11 cellular contexts compared by ENCODE assay signal in genomic region chr14:56247495-56248087, GRCh38.
A peak's percentile ranks its signal among the peaks of the same experiment; 100 is the strongest.
DNase-seq lines count a peak whose midpoint lies in the region; ATAC-seq and TF ChIP-seq lines count a peak whose summit lies in the region.
"Had no signal": no experiment of that assay in that cellular context is flagged by ENCODE, and none has a peak within 500 bp of the region (broad histone marks: within the 10 kb centered on the region; RNA-seq: fewer than 3 reads in every experiment).

No MANE protein-coding gene starts in this region.

- no peaks in the 10 kb centered on the region for H3K9me3 Mint-ChIP-seq in activated CD8-positive, alpha-beta T cell treated with anti-CD3 and anti-CD28 coated beads, Interleukin-2, amount 10 ng/mL, durations not matched to agents 7 days and 5 days (ENCODE audit: insufficient read depth)
- H3K9me3 Mint-ChIP-seq: mesothelial cell of epicardium had no signal

- BruUV-seq in PC-9 (replicated peaks; lab: Mats Ljungman, UMichigan), result no TSS peak

- no peak overlapping the region for H3K27ac Mint-ChIP-seq in activated CD8-positive, alpha-beta T cell treated with anti-CD3 and anti-CD28 coated beads, Interleukin-2, amount 10 ng/mL, durations not matched to agents 7 days and 5 days
- H3K27ac Mint-ChIP-seq: mesothelial cell of epicardium had no signal

- H2BK12ac ChIP-seq in neuronal stem cell (ENCODE audit: low read length), result no peak overlapping the region

- H3K79me2 ChIP-seq in SK-N-SH (ENCODE audit: insufficient read depth) (no peaks in the 10 kb centered on the region), PC-9 (ENCODE audit: low read depth) (no peaks in the 10 kb centered on the region), smooth muscle cell (ENCODE audit: low read depth) (no peaks in the 10 kb centered on the region)

- H3K14ac ChIP-seq in neuronal stem cell (ENCODE audit: low read length), result no peak overlapping the region

- peak; percentile 28; the same call in 1 of the 2 replicates for TF ChIP-seq RAD21 in SK-N-SH (IDR thresholded peaks at IDR 0.05; ENCODE audit: low read length)

- no peaks in the 10 kb centered on the region for H3K27me3 Mint-ChIP-seq in activated CD8-positive, alpha-beta T cell treated with anti-CD3 and anti-CD28 coated beads, Interleukin-2, amount 10 ng/mL, durations not matched to agents 7 days and 5 days (ENCODE audit: low read depth)

- H3K9me3 ChIP-seq in SK-N-SH (no peaks in the 10 kb centered on the region), PC-9 (ENCODE audit: insufficient read depth, low read depth) (no peaks in the 10 kb centered on the region), smooth muscle cell (replicated peaks; ENCODE audit: low read depth) (no peaks in the 10 kb centered on the region), neuronal stem cell (replicated peaks in 1 of 2; ENCODE audit: control insufficient read depth in 2 of 2, insufficient read depth in 1 of 2, low read depth in 1 of 2, low read length in 2 of 2) (no peaks in the 10 kb centered on the region)
- H3K9me3 ChIP-seq: SJSA1 had no signal

- no peak overlapping the region for H3K4ac ChIP-seq in neuronal stem cell (ENCODE audit: low read length)

- H4K20me1 ChIP-seq in SK-N-SH (ENCODE audit: insufficient read depth) (no peaks in the 10 kb centered on the region), PC-9 (ENCODE audit: insufficient read depth) (no peaks in the 10 kb centered on the region), smooth muscle cell (ENCODE audit: low read depth) (no peaks in the 10 kb centered on the region)

- no peak overlapping the region for H3K4me3 Mint-ChIP-seq in activated CD8-positive, alpha-beta T cell treated with anti-CD3 and anti-CD28 coated beads, Interleukin-2, amount 10 ng/mL, durations not matched to agents 7 days and 5 days
- H3K4me3 Mint-ChIP-seq: mesothelial cell of epicardium had no signal

- H3K4me2 ChIP-seq in SK-N-SH (no peak overlapping the region), PC-9 (no peak overlapping the region), smooth muscle cell (no peak overlapping the region), neuronal stem cell (ENCODE audit: insufficient read depth, low read length, poor library complexity, severe bottlenecking) (no peak overlapping the region)

- H3K9ac ChIP-seq in SK-N-SH (no peak overlapping the region), smooth muscle cell (ENCODE audit: low read depth) (no peak overlapping the region), neuronal stem cell (ENCODE audit: low read depth, low read length, poor library complexity) (no peak overlapping the region)

- H3K36me3 Mint-ChIP-seq in activated CD8-positive, alpha-beta T cell treated with anti-CD3 and anti-CD28 coated beads, Interleukin-2, amount 10 ng/mL, durations not matched to agents 7 days and 5 days (ENCODE audit: low read depth), result no peaks in the 10 kb centered on the region
- H3K36me3 Mint-ChIP-seq: mesothelial cell of epicardium had no signal

- no peak overlapping the region for H3K18ac ChIP-seq in neuronal stem cell (ENCODE audit: low read length)

- H3K4me1 ChIP-seq in SK-N-SH (ENCODE audit: control insufficient read depth in 1 of 2, insufficient read depth in 2 of 2, low read depth in 1 of 2, low read length in 1 of 2) (peaks cover 0 to 4% of the 10 kb centered on the region in 2 experiments; a peak in 1 of 4 replicates), PC-9 (replicated peaks; ENCODE audit: insufficient read depth) (0 out of 2 replicates have a peak, but pooled peaks cover 7% of the 10 kb centered on the region), smooth muscle cell (ENCODE audit: low read depth) (no peaks in the 10 kb centered on the region), neuronal stem cell (ENCODE audit: control insufficient read depth in 2 of 2, insufficient read depth in 1 of 2, low read depth in 1 of 2, low read length in 2 of 2) (peaks cover 0 to 2% of the 10 kb centered on the region in 2 donors)

- H3K27me3 ChIP-seq in SK-N-SH (ENCODE audit: insufficient read depth), result peaks cover 22% of the 10 kb centered on the region; the same call in 1 of the 2 replicates
- H3K27me3 ChIP-seq in PC-9 (ENCODE audit: insufficient read depth, low read depth), result no peaks in the 10 kb centered on the region
- no peaks in the 10 kb centered on the region for H3K27me3 ChIP-seq in smooth muscle cell (ENCODE audit: low read depth)
- no peaks in the 10 kb centered on the region for H3K27me3 ChIP-seq in neuronal stem cell (ENCODE audit: control insufficient read depth in 3 of 3, insufficient read depth in 3 of 3, low read depth in 1 of 3, low read length in 3 of 3)
- H3K27me3 ChIP-seq: SJSA1 had no signal

- H3K36me3 ChIP-seq in SK-N-SH (replicated peaks in 1 of 2; ENCODE audit: control insufficient read depth in 1 of 2, insufficient read depth in 2 of 2, low read length in 1 of 2) (no peaks in the 10 kb centered on the region), PC-9 (ENCODE audit: low read depth) (no peaks in the 10 kb centered on the region), smooth muscle cell (ENCODE audit: low read depth) (no peaks in the 10 kb centered on the region), neuronal stem cell (replicated peaks in 1 of 2; ENCODE audit: control insufficient read depth in 2 of 2, insufficient read depth in 2 of 2, low read length in 2 of 2) (peaks cover 0 to 2% of the 10 kb centered on the region in 2 donors)
- H3K36me3 ChIP-seq: SJSA1 had no signal

- TF ChIP-seq EP300 in SK-N-SH (IDR thresholded peaks at IDR 0.05; ENCODE audit: borderline replicate concordance in 1 of 2, low read depth in 1 of 2, low read length in 1 of 2), result no peak

- H2BK5ac ChIP-seq in neuronal stem cell (ENCODE audit: low read length), result no peak overlapping the region

- peak; percentile 66 for TF ChIP-seq CTCF in SK-N-SH (IDR thresholded peaks at IDR 0.05)
- peak; percentile 61; the same call in 1 of the 2 replicates for TF ChIP-seq CTCF in PC-9 (conservative IDR thresholded peaks at IDR 0.05)
- TF ChIP-seq CTCF in fibroblast of pulmonary artery (IDR thresholded peaks at IDR 0.05; ENCODE audit: low read length, missing control alignments), result peak; percentile 46
- peak; percentile 40 for TF ChIP-seq CTCF in smooth muscle cell (IDR thresholded peaks at IDR 0.05; ENCODE audit: borderline replicate concordance, insufficient read depth, poor library complexity, severe bottlenecking)

- no peak overlapping the region for H2BK15ac ChIP-seq in neuronal stem cell (ENCODE audit: low read length)

- H4K91ac ChIP-seq in neuronal stem cell (ENCODE audit: low read depth, low read length, poor library complexity), result no peak overlapping the region

- WGBS in SK-N-SH (ENCODE audit: low lambda C conversion rate), result 17% methylated on average over 4 of the region's 4 CpGs
- 84% methylated on average over 4 of the region's 4 CpGs for WGBS in smooth muscle cell (ENCODE audit: low lambda C conversion rate)
- WGBS in neuronal stem cell (ENCODE audit: extremely low coverage in 2 of 2, insufficient read length in 2 of 2, insufficient replicate concordance in 1 of 2), 2 donors, result no CpG with 5 or more reads among the region's 4 CpGs

- no peak overlapping the region for H4K8ac ChIP-seq in neuronal stem cell (ENCODE audit: low read depth, low read length)

- H3K4me1 Mint-ChIP-seq in activated CD8-positive, alpha-beta T cell treated with anti-CD3 and anti-CD28 coated beads, Interleukin-2, amount 10 ng/mL, durations not matched to agents 7 days and 5 days (ENCODE audit: low read depth), result no peaks in the 10 kb centered on the region
- H3K4me1 Mint-ChIP-seq: mesothelial cell of epicardium had no signal

- H2AK5ac ChIP-seq in neuronal stem cell (ENCODE audit: low read depth, low read length), result no peak overlapping the region

- POLR2A ChIA-PET in SK-N-SH (lab: Yijun Ruan, JAX) (no interaction called here), PC-9 (lab: Charles Lee; ENCODE audit: unreplicated experiment) (no interaction called here)
- POLR2A ChIA-PET in activated CD8-positive, alpha-beta T cell treated with anti-CD3 and anti-CD28 coated beads, Interleukin-2, amount 10 ng/mL, durations not matched to agents 7 days and 5 days (lab: Charles Lee), result no interaction called here

- H3K4me3 ChIP-seq in SK-N-SH (ENCODE audit: low read depth in 2 of 2, low read length in 1 of 2) (no peak overlapping the region), PC-9 (no peak overlapping the region), fibroblast of pulmonary artery (replicated peaks; ENCODE audit: low read depth, low read length) (no peak overlapping the region), smooth muscle cell (no peak overlapping the region), neuronal stem cell (ENCODE audit: low read length in 2 of 2) (no peak overlapping the region)
- H3K4me3 ChIP-seq: K562, SJSA1 had no signal

- H2AFZ ChIP-seq in SK-N-SH (ENCODE audit: low read depth), result no peak overlapping the region
- no peak overlapping the region for H2AFZ ChIP-seq in PC-9
- H2AFZ ChIP-seq in smooth muscle cell (ENCODE audit: low read depth), result no peak overlapping the region
- no peak overlapping the region for H2AFZ ChIP-seq in neuronal stem cell (ENCODE audit: low read length)

- CTCF ChIA-PET in SK-N-SH (lab: Yijun Ruan, JAX), result interaction anchor here (0.6 kb wide), 1 partner anchor 227 kb away, joined by 3 read pairs; no protein-coding TSS in a partner anchor
- CTCF ChIA-PET in PC-9 (lab: Charles Lee), result no interaction called here
- CTCF ChIA-PET in activated CD8-positive, alpha-beta T cell treated with anti-CD3 and anti-CD28 coated beads, Interleukin-2, amount 10 ng/mL, durations not matched to agents 7 days and 5 days (lab: Charles Lee), result no interaction called here

- intact Hi-C loops in PC-9 (cut with micrococcal nuclease; ENCODE audit: unreplicated experiment), result loop anchor here (10.0 kb wide), 1 partner anchor 97 kb away; no protein-coding TSS in a partner anchor

- H2BK120ac ChIP-seq in neuronal stem cell (ENCODE audit: low read depth, low read length), result no peak overlapping the region

- no peak for ATAC-seq in SK-N-SH treated with all-trans-retinoic acid at 6 μM for 48 hours
- ATAC-seq in activated CD8-positive, alpha-beta T cell treated with anti-CD3 and anti-CD28 coated beads, Interleukin-2, amount 10 ng/mL, durations not matched to agents 7 days and 5 days, result no peak
- ATAC-seq: K562 had no signal

- DNase-seq in SK-N-SH (no peak), PC-9 (no peak), fibroblast of pulmonary artery (ENCODE audit: low read depth) (peak; percentile 41), smooth muscle cell (lab: John Stamatoyannopoulos, UW; ENCODE audit: unreplicated experiment) (no peak), MV-4-11 (lab: John Stamatoyannopoulos, UW) (no peak), neuronal stem cell (ENCODE audit: low spot score) (no peak)
- DNase-seq in activated CD8-positive, alpha-beta T cell treated with anti-CD3 and anti-CD28 coated beads, Interleukin-2, amount 10 ng/mL, durations not matched to agents 7 days and 5 days, result no peak

- no peak overlapping the region for H3K23ac ChIP-seq in neuronal stem cell (ENCODE audit: low read depth, low read length, poor library complexity)

- H3K27ac ChIP-seq in SK-N-SH (ENCODE audit: low read depth in 2 of 2, low read length in 1 of 2), result no peak overlapping the region
- H3K27ac ChIP-seq in PC-9, result no peak overlapping the region
- H3K27ac ChIP-seq in smooth muscle cell (ENCODE audit: low read depth), result no peak overlapping the region
- H3K27ac ChIP-seq in neuronal stem cell (replicated peaks; ENCODE audit: low read length), result no peak overlapping the region
- H3K27ac ChIP-seq: SJSA1 had no signal

- H3K79me1 ChIP-seq in neuronal stem cell (ENCODE audit: low read depth, low read length), result no peaks in the 10 kb centered on the region

- H3F3A ChIP-seq in SK-N-SH (replicated peaks; ENCODE audit: insufficient read depth), result peaks cover 8% of the 10 kb centered on the region
- no peaks in the 10 kb centered on the region for H3F3A ChIP-seq in PC-9 (ENCODE audit: insufficient read depth, low read depth)
- H3F3A ChIP-seq in smooth muscle cell (ENCODE audit: low read depth), result no peaks in the 10 kb centered on the region

- H3K9me2 ChIP-seq in SK-N-SH (no peaks in the 10 kb centered on the region), PC-9 (ENCODE audit: insufficient read depth) (no peaks in the 10 kb centered on the region)
